39 cellular contexts compared by ENCODE assay signal in the genomic region with DNA sequence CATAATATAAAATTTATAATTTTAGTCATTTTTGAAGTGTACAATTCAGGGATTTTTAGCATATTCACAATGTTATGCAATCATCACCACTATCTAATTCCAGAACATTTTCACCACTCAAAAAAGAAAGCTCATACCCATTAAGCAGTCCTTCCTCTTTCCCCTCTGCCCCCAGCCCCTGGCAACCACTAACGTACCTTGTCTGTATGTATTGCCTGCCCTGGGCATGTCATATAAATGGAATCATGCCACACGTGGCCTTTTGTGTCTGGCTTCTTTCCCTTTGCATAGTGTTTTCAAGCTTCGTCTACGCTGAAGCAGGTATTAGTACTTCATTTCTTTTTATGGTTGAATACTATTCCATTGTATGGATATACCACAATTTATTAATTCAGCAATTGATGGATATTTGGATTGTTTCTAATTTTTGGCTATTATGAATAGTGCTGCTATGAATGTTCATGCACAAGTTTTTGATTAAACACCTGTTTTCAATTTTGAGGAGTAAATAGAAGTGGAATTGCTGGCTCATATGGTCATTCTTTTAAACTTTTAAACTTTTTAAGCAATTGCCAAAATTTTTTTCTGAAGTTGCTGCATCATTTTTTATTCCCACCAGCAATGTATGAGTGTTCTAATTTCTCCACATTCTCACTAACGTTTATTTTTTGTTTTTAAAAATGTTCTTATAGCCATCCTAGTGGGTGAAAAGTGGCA. TPM values are rescaled to one million over a fixed set of nuclear protein-coding genes. Genes with fewer than 3 reads are reported as not detected.
"Had no signal": no experiment of that assay in that cellular context is flagged by ENCODE, and none has a peak within 500 bp of the region (broad histone marks: within the 10 kb centered on the region; RNA-seq: fewer than 3 reads in every experiment).

No MANE protein-coding gene starts in this region.

- H3K9me3 Mint-ChIP-seq: activated CD4-positive, alpha-beta memory T cell treated with anti-CD3 and anti-CD28 coated beads for 36 hours; activated naive CD4-positive, alpha-beta T cell treated with anti-CD3 and anti-CD28 coated beads for 36 hours; activated naive CD4-positive, alpha-beta T cell treated with anti-CD3 and anti-CD28 coated beads, Interleukin-2, amount 50 U/mL, for 24 hours; activated naive CD8-positive, alpha-beta T cell treated with anti-CD3 and anti-CD28 coated beads, Interleukin-2, amount 50 U/mL, for 24 hours; activated T-helper 1 cell treated with anti-CD3 and anti-CD28 coated beads, Interleukin-12 subunit alpha, Interleukin-12 subunit beta, Interleukin-2, Interleukin-4 antibody, amounts not matched to agents 30 ng/mL and 10 ng/mL and 1 ng/mL, durations not matched to agents 14 hours and 24 hours and 36 hours; activated T-helper 2 cell treated with anti-CD3 and anti-CD28 coated beads, Interferon-gamma antibody, Interleukin-2, Interleukin-4, amounts not matched to agents 10 μg/mL and 5 μg/mL and 100 μg/mL, durations not matched to agents 14 hours and 24 hours and 36 hours; T-helper 2 cell treated with Interferon-gamma antibody and Interleukin-4, amounts not matched to agents 5 μg/mL and 100 μg/mL, for 36 hours had no signal

- H3K27me3 ChIP-seq: ascending aorta, colonic mucosa had no signal

- FAIRE-seq: endometrium had no signal

- DNase-seq: activated CD4-positive, alpha-beta memory T cell treated with anti-CD3 and anti-CD28 coated beads for 36 hours; activated CD4-positive, alpha-beta T cell treated with anti-CD3 and anti-CD28 coated beads for 36 hours; activated CD4-positive, alpha-beta T cell treated with anti-CD3 and anti-CD28 coated beads, Interleukin-2, amount 10 ng/mL, durations not matched to agents 24 days and 14 days; activated CD4-positive, CD25-positive, alpha-beta regulatory T cell; activated CD4-positive, CD25-positive, alpha-beta regulatory T cell treated with anti-CD3 and anti-CD28 coated beads, Interleukin-2, amount 50 U/mL, for 72 hours; activated CD8-positive, alpha-beta memory T cell treated with anti-CD3 and anti-CD28 coated beads, Interleukin-2, amount 10 ng/mL, durations not matched to agents 7 days and 5 days; activated CD8-positive, alpha-beta memory T cell treated with anti-CD3 and anti-CD28 coated beads, Interleukin-2, amount 50 U/mL, for 4 hours; activated CD8-positive, alpha-beta T cell treated with anti-CD3 and anti-CD28 coated beads, Interleukin-2, amount 10 ng/mL, durations not matched to agents 7 days and 5 days; activated effector memory CD4-positive, alpha-beta T cell treated with anti-CD3 and anti-CD28 coated beads, Interleukin-2, amount 50 U/mL, for 16 hours; activated naive CD4-positive, alpha-beta T cell treated with anti-CD3 and anti-CD28 coated beads for 36 hours; activated naive CD8-positive, alpha-beta T cell treated with anti-CD3 and anti-CD28 coated beads for 36 hours; activated naive CD8-positive, alpha-beta T cell treated with anti-CD3 and anti-CD28 coated beads, Interleukin-2, amount 50 U/mL, for 24 hours; activated T-cell treated with anti-CD3 and anti-CD28 coated beads, Interleukin-2, amount 50 U/mL, for 1 hour; activated T-cell treated with anti-CD3 and anti-CD28 coated beads, Interleukin-2, amount 50 U/mL, for 48 hours; adrenal gland; central memory CD4-positive, alpha-beta T cell; cerebellar nuclear complex; colonic mucosa; effector CD8-positive, alpha-beta T cell; esophagus squamous epithelium; foreskin keratinocyte; heart right ventricle; T-helper 17 cell; T1000; WERI-Rb-1 had no signal

- H3K27ac Mint-ChIP-seq: activated CD4-positive, alpha-beta memory T cell treated with anti-CD3 and anti-CD28 coated beads for 36 hours; activated CD4-positive, alpha-beta T cell treated with anti-CD3 and anti-CD28 coated beads for 36 hours; activated CD4-positive, alpha-beta T cell treated with anti-CD3 and anti-CD28 coated beads, Interleukin-2, amount 10 ng/mL, durations not matched to agents 24 days and 14 days; activated CD8-positive, alpha-beta memory T cell treated with anti-CD3 and anti-CD28 coated beads, Interleukin-2, amount 10 ng/mL, durations not matched to agents 7 days and 5 days; activated CD8-positive, alpha-beta T cell treated with anti-CD3 and anti-CD28 coated beads, Interleukin-2, amount 10 ng/mL, durations not matched to agents 7 days and 5 days; activated naive CD4-positive, alpha-beta T cell treated with anti-CD3 and anti-CD28 coated beads for 36 hours; activated naive CD4-positive, alpha-beta T cell treated with anti-CD3 and anti-CD28 coated beads, Interleukin-2, amount 50 U/mL, for 24 hours; activated naive CD8-positive, alpha-beta T cell treated with anti-CD3 and anti-CD28 coated beads for 36 hours; activated naive CD8-positive, alpha-beta T cell treated with anti-CD3 and anti-CD28 coated beads, Interleukin-2, amount 50 U/mL, for 24 hours; activated T-helper 1 cell treated with anti-CD3 and anti-CD28 coated beads, Interleukin-12 subunit alpha, Interleukin-12 subunit beta, Interleukin-2, Interleukin-4 antibody, amounts not matched to agents 30 ng/mL and 10 ng/mL and 1 ng/mL, durations not matched to agents 14 hours and 24 hours and 36 hours; activated T-helper 2 cell treated with anti-CD3 and anti-CD28 coated beads, Interferon-gamma antibody, Interleukin-2, Interleukin-4, amounts not matched to agents 10 μg/mL and 5 μg/mL and 100 μg/mL, durations not matched to agents 14 hours and 24 hours and 36 hours; brain; T-helper 17 cell; T-helper 2 cell treated with Interferon-gamma antibody and Interleukin-4, amounts not matched to agents 5 μg/mL and 100 μg/mL, for 36 hours had no signal

- H3K4me1 ChIP-seq: adrenal gland, breast epithelium, colonic mucosa, foreskin keratinocyte had no signal

- H3K4me3 ChIP-seq: adrenal gland, ascending aorta, breast epithelium, cardiac muscle cell, colonic mucosa, esophagus squamous epithelium, gastroesophageal sphincter, heart right ventricle had no signal

- H3K9me3 ChIP-seq: breast epithelium, colonic mucosa, esophagus squamous epithelium had no signal

- H3K36me3 Mint-ChIP-seq: activated CD4-positive, alpha-beta memory T cell treated with anti-CD3 and anti-CD28 coated beads for 36 hours; brain had no signal

- H3K36me3 ChIP-seq: adrenal gland, ascending aorta, breast epithelium, cardiac muscle cell, colonic mucosa, esophagus squamous epithelium, gastroesophageal sphincter, heart right ventricle, WERI-Rb-1 had no signal

- ATAC-seq: activated CD4-positive, alpha-beta T cell treated with anti-CD3 and anti-CD28 coated beads for 36 hours; activated CD8-positive, alpha-beta memory T cell treated with anti-CD3 and anti-CD28 coated beads, Interleukin-2, amount 10 ng/mL, durations not matched to agents 7 days and 5 days; activated CD8-positive, alpha-beta T cell treated with anti-CD3 and anti-CD28 coated beads, Interleukin-2, amount 10 ng/mL, durations not matched to agents 7 days and 5 days; activated naive CD8-positive, alpha-beta T cell treated with anti-CD3 and anti-CD28 coated beads, Interleukin-2, amount 50 U/mL, for 24 hours; foreskin keratinocyte; gastroesophageal sphincter; heart right ventricle; T-helper 17 cell had no signal

- H2AFZ ChIP-seq: hepatocyte had no signal

- H3K27ac ChIP-seq: adrenal gland, ascending aorta, breast epithelium, cardiac muscle cell, colonic mucosa, epithelial cell of prostate, esophagus squamous epithelium, foreskin keratinocyte, gastroesophageal sphincter, heart right ventricle, hepatocyte, WERI-Rb-1 had no signal

- H3K4me3 Mint-ChIP-seq: activated CD4-positive, alpha-beta memory T cell treated with anti-CD3 and anti-CD28 coated beads for 36 hours; activated CD4-positive, alpha-beta T cell treated with anti-CD3 and anti-CD28 coated beads for 36 hours; activated CD4-positive, alpha-beta T cell treated with anti-CD3 and anti-CD28 coated beads, Interleukin-2, amount 10 ng/mL, durations not matched to agents 24 days and 14 days; activated CD8-positive, alpha-beta memory T cell treated with anti-CD3 and anti-CD28 coated beads, Interleukin-2, amount 10 ng/mL, durations not matched to agents 7 days and 5 days; activated CD8-positive, alpha-beta T cell treated with anti-CD3 and anti-CD28 coated beads, Interleukin-2, amount 10 ng/mL, durations not matched to agents 7 days and 5 days; activated naive CD4-positive, alpha-beta T cell treated with anti-CD3 and anti-CD28 coated beads for 36 hours; activated naive CD4-positive, alpha-beta T cell treated with anti-CD3 and anti-CD28 coated beads, Interleukin-2, amount 50 U/mL, for 24 hours; activated naive CD8-positive, alpha-beta T cell treated with anti-CD3 and anti-CD28 coated beads for 36 hours; activated naive CD8-positive, alpha-beta T cell treated with anti-CD3 and anti-CD28 coated beads, Interleukin-2, amount 50 U/mL, for 24 hours; activated T-helper 1 cell treated with anti-CD3 and anti-CD28 coated beads, Interleukin-12 subunit alpha, Interleukin-12 subunit beta, Interleukin-2, Interleukin-4 antibody, amounts not matched to agents 30 ng/mL and 10 ng/mL and 1 ng/mL, durations not matched to agents 14 hours and 24 hours and 36 hours; T-helper 17 cell; T-helper 2 cell treated with Interferon-gamma antibody and Interleukin-4, amounts not matched to agents 5 μg/mL and 100 μg/mL, for 36 hours had no signal

- H3K79me2 ChIP-seq: hepatocyte had no signal

RNA-seq across cellular contexts. Expression of gene SSTR1, which starts 1.6 kb away (rescaled TPM):
- total RNA-seq: activated CD4-positive, alpha-beta memory T cell treated with anti-CD3 and anti-CD28 coated beads for 36 hours; activated CD4-positive, alpha-beta T cell treated with anti-CD3 and anti-CD28 coated beads for 36 hours; activated CD4-positive, alpha-beta T cell treated with anti-CD3 and anti-CD28 coated beads, Interleukin-2, amount 10 ng/mL, durations not matched to agents 24 days and 14 days; activated CD8-positive, alpha-beta memory T cell treated with anti-CD3 and anti-CD28 coated beads for 36 hours; activated CD8-positive, alpha-beta memory T cell treated with anti-CD3 and anti-CD28 coated beads, Interleukin-2, amount 10 ng/mL, durations not matched to agents 7 days and 5 days; activated CD8-positive, alpha-beta T cell treated with anti-CD3 and anti-CD28 coated beads, Interleukin-2, amount 10 ng/mL, durations not matched to agents 7 days and 5 days; activated naive CD4-positive, alpha-beta T cell treated with anti-CD3 and anti-CD28 coated beads for 36 hours; activated naive CD8-positive, alpha-beta T cell treated with anti-CD3 and anti-CD28 coated beads for 36 hours; activated T-helper 1 cell treated with anti-CD3 and anti-CD28 coated beads, Interleukin-12 subunit alpha, Interleukin-12 subunit beta, Interleukin-2, Interleukin-4 antibody, amounts not matched to agents 30 ng/mL and 10 ng/mL and 1 ng/mL, durations not matched to agents 14 hours and 24 hours and 36 hours; activated T-helper 2 cell treated with anti-CD3 and anti-CD28 coated beads, Interferon-gamma antibody, Interleukin-2, Interleukin-4, amounts not matched to agents 10 μg/mL and 5 μg/mL and 100 μg/mL, durations not matched to agents 14 hours and 24 hours and 36 hours; cardiac muscle cell; dermis microvascular lymphatic vessel endothelial cell; foreskin keratinocyte; T-helper 17 cell had no signal
- polyA plus RNA-seq: cardiac muscle cell, foreskin keratinocyte had no signal

RNA-seq across cellular contexts. Expression of gene CLEC14A, which starts 49.8 kb away (rescaled TPM):
- total RNA-seq: activated CD4-positive, alpha-beta memory T cell treated with anti-CD3 and anti-CD28 coated beads for 36 hours; activated CD4-positive, alpha-beta T cell treated with anti-CD3 and anti-CD28 coated beads for 36 hours; activated CD4-positive, alpha-beta T cell treated with anti-CD3 and anti-CD28 coated beads, Interleukin-2, amount 10 ng/mL, durations not matched to agents 24 days and 14 days; activated CD8-positive, alpha-beta memory T cell treated with anti-CD3 and anti-CD28 coated beads for 36 hours; activated CD8-positive, alpha-beta memory T cell treated with anti-CD3 and anti-CD28 coated beads, Interleukin-2, amount 10 ng/mL, durations not matched to agents 7 days and 5 days; activated CD8-positive, alpha-beta T cell treated with anti-CD3 and anti-CD28 coated beads, Interleukin-2, amount 10 ng/mL, durations not matched to agents 7 days and 5 days; activated naive CD4-positive, alpha-beta T cell treated with anti-CD3 and anti-CD28 coated beads for 36 hours; activated naive CD8-positive, alpha-beta T cell treated with anti-CD3 and anti-CD28 coated beads for 36 hours; activated T-helper 1 cell treated with anti-CD3 and anti-CD28 coated beads, Interleukin-12 subunit alpha, Interleukin-12 subunit beta, Interleukin-2, Interleukin-4 antibody, amounts not matched to agents 30 ng/mL and 10 ng/mL and 1 ng/mL, durations not matched to agents 14 hours and 24 hours and 36 hours; activated T-helper 2 cell treated with anti-CD3 and anti-CD28 coated beads, Interferon-gamma antibody, Interleukin-2, Interleukin-4, amounts not matched to agents 10 μg/mL and 5 μg/mL and 100 μg/mL, durations not matched to agents 14 hours and 24 hours and 36 hours; foreskin keratinocyte; T-helper 17 cell had no signal
- polyA plus RNA-seq: cardiac muscle cell, foreskin keratinocyte had no signal
